In the genomic region with DNA sequence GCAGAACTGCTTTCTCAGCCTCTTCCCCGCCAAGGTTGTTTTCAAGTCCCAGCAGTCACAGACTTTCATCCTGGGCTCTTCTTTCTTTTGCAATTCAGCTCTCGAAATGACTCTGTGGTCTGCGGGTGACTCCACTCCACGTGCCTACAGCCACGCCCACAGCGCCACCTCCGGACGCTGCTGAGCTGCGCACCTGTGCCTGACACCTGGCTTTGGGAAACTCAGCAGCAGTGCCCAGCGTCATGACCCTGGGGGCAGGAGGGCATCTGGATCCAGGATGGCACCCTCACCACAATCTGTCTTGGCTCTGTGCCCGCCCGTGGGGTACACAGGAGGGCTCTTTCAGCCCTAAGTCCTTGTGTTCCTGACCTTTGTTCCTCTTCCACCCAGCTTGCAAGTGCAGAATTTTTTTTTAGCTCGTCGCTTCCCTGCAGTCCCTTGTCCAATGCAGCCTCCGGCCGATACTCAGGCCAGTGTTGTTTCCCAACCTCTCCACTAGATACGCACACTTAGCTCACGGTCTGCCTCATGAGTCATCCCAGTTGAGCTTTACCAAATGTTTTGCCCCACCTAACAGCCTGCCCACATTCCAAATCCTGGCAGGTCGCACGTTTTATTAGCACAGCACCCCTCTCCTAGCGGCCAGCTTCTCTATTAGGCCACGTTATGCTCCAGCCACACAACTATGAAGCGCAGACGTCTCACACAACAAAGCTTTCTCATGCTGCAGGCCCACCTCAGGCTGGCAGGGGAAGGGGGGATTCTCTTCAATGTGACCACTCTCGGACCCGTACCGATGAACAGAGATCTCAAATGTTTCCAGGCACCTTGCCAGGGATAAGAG, we compare ENCODE assay signal across 1 cellular context.
TF ChIP-seq lines count a peak whose summit lies in the region.

No MANE protein-coding gene starts in this region.

TF ChIP-seq in HepG2, 621 proteins besides CTCF, POLR2A, EP300 and RAD21 (continued from another document and continues in another):
- TF ChIP-seq, protein P1, sequence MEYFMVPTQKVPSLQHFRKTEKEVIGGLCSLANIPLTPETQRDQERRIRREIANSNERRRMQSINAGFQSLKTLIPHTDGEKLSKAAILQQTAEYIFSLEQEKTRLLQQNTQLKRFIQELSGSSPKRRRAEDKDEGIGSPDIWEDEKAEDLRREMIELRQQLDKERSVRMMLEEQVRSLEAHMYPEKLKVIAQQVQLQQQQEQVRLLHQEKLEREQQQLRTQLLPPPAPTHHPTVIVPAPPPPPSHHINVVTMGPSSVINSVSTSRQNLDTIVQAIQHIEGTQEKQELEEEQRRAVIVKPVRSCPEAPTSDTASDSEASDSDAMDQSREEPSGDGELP (IDR thresholded peaks at IDR 0.05; ENCODE audit: borderline replicate concordance, low read depth) = peak; percentile 39; the same call in 1 of the 2 replicates
- no peak for TF ChIP-seq RAD51 (IDR thresholded peaks at IDR 0.05; ENCODE audit: borderline replicate concordance)
- TF ChIP-seq RXRA (CRISPR knock-in tag; IDR thresholded peaks at IDR 0.05) = peak; percentile 92
- peak; percentile 72 for TF ChIP-seq DMAP1 (CRISPR knock-in tag; IDR thresholded peaks at IDR 0.05)
- TF ChIP-seq, protein P2, sequence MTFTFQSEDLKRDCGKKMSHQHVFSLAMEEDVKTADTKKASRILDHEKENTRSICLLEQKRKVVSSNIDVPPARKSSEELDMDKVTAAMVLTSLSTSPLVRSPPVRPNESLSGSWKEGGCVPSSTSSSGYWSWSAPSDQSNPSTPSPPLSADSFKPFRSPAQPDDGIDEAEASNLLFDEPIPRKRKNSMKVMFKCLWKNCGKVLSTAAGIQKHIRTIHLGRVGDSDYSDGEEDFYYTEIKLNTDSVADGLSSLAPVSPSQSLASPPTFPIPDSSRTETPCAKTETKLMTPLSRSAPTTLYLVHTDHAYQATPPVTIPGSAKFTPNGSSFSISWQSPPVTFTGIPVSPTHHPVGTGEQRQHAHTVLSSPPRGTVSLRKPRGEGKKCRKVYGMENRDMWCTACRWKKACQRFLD (CRISPR knock-in tag; IDR thresholded peaks at IDR 0.05; ENCODE audit: borderline replicate concordance) = no peak
- peak; percentile 83; the same call in 1 of the 2 replicates for TF ChIP-seq ZNF253 (CRISPR knock-in tag; IDR thresholded peaks at IDR 0.05; ENCODE audit: borderline replicate concordance)
- no peak for TF ChIP-seq RORA (CRISPR knock-in tag; IDR thresholded peaks at IDR 0.05)
- TF ChIP-seq, protein P3, sequence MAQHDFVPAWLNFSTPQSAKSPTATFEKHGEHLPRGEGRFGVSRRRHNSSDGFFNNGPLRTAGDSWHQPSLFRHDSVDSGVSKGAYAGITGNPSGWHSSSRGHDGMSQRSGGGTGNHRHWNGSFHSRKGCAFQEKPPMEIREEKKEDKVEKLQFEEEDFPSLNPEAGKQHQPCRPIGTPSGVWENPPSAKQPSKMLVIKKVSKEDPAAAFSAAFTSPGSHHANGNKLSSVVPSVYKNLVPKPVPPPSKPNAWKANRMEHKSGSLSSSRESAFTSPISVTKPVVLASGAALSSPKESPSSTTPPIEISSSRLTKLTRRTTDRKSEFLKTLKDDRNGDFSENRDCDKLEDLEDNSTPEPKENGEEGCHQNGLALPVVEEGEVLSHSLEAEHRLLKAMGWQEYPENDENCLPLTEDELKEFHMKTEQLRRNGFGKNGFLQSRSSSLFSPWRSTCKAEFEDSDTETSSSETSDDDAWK (CRISPR knock-in tag; IDR thresholded peaks at IDR 0.05) = no peak
- TF ChIP-seq STAG1 (CRISPR knock-in tag; IDR thresholded peaks at IDR 0.05) = peak; percentile 32; the same call in 1 of the 2 replicates
- TF ChIP-seq MIER3 (CRISPR knock-in tag; IDR thresholded peaks at IDR 0.05; ENCODE audit: borderline replicate concordance) = peak; percentile 74; the same call in 1 of the 2 replicates
- TF ChIP-seq, protein P4, sequence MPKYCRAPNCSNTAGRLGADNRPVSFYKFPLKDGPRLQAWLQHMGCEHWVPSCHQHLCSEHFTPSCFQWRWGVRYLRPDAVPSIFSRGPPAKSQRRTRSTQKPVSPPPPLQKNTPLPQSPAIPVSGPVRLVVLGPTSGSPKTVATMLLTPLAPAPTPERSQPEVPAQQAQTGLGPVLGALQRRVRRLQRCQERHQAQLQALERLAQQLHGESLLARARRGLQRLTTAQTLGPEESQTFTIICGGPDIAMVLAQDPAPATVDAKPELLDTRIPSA (CRISPR knock-in tag; IDR thresholded peaks at IDR 0.05; ENCODE audit: borderline replicate concordance) = no peak
- TF ChIP-seq, protein P5, sequence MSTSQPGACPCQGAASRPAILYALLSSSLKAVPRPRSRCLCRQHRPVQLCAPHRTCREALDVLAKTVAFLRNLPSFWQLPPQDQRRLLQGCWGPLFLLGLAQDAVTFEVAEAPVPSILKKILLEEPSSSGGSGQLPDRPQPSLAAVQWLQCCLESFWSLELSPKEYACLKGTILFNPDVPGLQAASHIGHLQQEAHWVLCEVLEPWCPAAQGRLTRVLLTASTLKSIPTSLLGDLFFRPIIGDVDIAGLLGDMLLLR (CRISPR knock-in tag; IDR thresholded peaks at IDR 0.05) = peak; percentile 63; the same call in 1 of the 2 replicates
- no peak for TF ChIP-seq RFX1 (IDR thresholded peaks at IDR 0.05)
- TF ChIP-seq ZNF292 (CRISPR knock-in tag; IDR thresholded peaks at IDR 0.05; ENCODE audit: borderline replicate concordance, low read depth) = peak; percentile 41; the same call in 1 of the 2 replicates
- TF ChIP-seq THYN1 (CRISPR knock-in tag; IDR thresholded peaks at IDR 0.05; ENCODE audit: borderline replicate concordance, low read depth) = no peak
- no peak for TF ChIP-seq HNRNPH1 (optimal IDR thresholded peaks at IDR 0.05; ENCODE audit: low read depth, low read length)
- TF ChIP-seq ZSCAN31 (CRISPR knock-in tag; IDR thresholded peaks at IDR 0.05; ENCODE audit: low read depth) = peak; percentile 67; the same call in 1 of the 2 replicates
- TF ChIP-seq ZNF337 (CRISPR knock-in tag; IDR thresholded peaks at IDR 0.05; ENCODE audit: borderline replicate concordance, low read depth) = no peak
- TF ChIP-seq, protein P6, sequence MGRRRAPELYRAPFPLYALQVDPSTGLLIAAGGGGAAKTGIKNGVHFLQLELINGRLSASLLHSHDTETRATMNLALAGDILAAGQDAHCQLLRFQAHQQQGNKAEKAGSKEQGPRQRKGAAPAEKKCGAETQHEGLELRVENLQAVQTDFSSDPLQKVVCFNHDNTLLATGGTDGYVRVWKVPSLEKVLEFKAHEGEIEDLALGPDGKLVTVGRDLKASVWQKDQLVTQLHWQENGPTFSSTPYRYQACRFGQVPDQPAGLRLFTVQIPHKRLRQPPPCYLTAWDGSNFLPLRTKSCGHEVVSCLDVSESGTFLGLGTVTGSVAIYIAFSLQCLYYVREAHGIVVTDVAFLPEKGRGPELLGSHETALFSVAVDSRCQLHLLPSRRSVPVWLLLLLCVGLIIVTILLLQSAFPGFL (CRISPR knock-in tag; IDR thresholded peaks at IDR 0.05) = no peak
- no peak for TF ChIP-seq ZNF326 (CRISPR knock-in tag; IDR thresholded peaks at IDR 0.05; ENCODE audit: borderline replicate concordance)
- TF ChIP-seq ZNF672 (CRISPR knock-in tag; IDR thresholded peaks at IDR 0.05) = no peak
- TF ChIP-seq ZBTB7A (CRISPR knock-in tag; IDR thresholded peaks at IDR 0.05) = peak; percentile 39; the same call in 1 of the 2 replicates
- TF ChIP-seq, protein P7, sequence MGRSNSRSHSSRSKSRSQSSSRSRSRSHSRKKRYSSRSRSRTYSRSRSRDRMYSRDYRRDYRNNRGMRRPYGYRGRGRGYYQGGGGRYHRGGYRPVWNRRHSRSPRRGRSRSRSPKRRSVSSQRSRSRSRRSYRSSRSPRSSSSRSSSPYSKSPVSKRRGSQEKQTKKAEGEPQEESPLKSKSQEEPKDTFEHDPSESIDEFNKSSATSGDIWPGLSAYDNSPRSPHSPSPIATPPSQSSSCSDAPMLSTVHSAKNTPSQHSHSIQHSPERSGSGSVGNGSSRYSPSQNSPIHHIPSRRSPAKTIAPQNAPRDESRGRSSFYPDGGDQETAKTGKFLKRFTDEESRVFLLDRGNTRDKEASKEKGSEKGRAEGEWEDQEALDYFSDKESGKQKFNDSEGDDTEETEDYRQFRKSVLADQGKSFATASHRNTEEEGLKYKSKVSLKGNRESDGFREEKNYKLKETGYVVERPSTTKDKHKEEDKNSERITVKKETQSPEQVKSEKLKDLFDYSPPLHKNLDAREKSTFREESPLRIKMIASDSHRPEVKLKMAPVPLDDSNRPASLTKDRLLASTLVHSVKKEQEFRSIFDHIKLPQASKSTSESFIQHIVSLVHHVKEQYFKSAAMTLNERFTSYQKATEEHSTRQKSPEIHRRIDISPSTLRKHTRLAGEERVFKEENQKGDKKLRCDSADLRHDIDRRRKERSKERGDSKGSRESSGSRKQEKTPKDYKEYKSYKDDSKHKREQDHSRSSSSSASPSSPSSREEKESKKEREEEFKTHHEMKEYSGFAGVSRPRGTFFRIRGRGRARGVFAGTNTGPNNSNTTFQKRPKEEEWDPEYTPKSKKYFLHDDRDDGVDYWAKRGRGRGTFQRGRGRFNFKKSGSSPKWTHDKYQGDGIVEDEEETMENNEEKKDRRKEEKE (IDR thresholded peaks at IDR 0.05) = no peak
- peak; percentile 73; the same call in 1 of the 2 replicates for TF ChIP-seq SIN3A (IDR thresholded peaks at IDR 0.05; ENCODE audit: borderline replicate concordance, low read depth, low read length)
- TF ChIP-seq KLF12 (CRISPR knock-in tag; IDR thresholded peaks at IDR 0.05; ENCODE audit: borderline replicate concordance) = no peak
- no peak for TF ChIP-seq SRSF4 (IDR thresholded peaks at IDR 0.05; ENCODE audit: low read depth, low read length, poor library complexity, severe bottlenecking)
- TF ChIP-seq KLF15 (CRISPR knock-in tag; IDR thresholded peaks at IDR 0.05; ENCODE audit: borderline replicate concordance) = no peak
- no peak; the same call in 1 of the 2 replicates for TF ChIP-seq CAMTA2 (CRISPR knock-in tag; IDR thresholded peaks at IDR 0.05; ENCODE audit: borderline replicate concordance)
- TF ChIP-seq SATB2 (CRISPR knock-in tag; IDR thresholded peaks at IDR 0.05) = no peak
- TF ChIP-seq ZKSCAN5 (CRISPR knock-in tag; IDR thresholded peaks at IDR 0.05) = no peak
- TF ChIP-seq, protein P8, sequence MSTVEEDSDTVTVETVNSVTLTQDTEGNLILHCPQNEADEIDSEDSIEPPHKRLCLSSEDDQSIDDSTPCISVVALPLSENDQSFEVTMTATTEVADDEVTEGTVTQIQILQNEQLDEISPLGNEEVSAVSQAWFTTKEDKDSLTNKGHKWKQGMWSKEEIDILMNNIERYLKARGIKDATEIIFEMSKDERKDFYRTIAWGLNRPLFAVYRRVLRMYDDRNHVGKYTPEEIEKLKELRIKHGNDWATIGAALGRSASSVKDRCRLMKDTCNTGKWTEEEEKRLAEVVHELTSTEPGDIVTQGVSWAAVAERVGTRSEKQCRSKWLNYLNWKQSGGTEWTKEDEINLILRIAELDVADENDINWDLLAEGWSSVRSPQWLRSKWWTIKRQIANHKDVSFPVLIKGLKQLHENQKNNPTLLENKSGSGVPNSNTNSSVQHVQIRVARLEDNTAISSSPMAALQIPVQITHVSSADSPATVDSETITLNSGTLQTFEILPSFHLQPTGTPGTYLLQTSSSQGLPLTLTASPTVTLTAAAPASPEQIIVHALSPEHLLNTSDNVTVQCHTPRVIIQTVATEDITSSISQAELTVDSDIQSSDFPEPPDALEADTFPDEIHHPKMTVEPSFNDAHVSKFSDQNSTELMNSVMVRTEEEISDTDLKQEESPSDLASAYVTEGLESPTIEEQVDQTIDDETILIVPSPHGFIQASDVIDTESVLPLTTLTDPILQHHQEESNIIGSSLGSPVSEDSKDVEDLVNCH (CRISPR knock-in tag; IDR thresholded peaks at IDR 0.05) = no peak
- peak; percentile 87 for TF ChIP-seq TBX3 (IDR thresholded peaks at IDR 0.05; ENCODE audit: borderline replicate concordance)
- no peak for TF ChIP-seq ZNF879 (CRISPR knock-in tag; IDR thresholded peaks at IDR 0.05)
- no peak for TF ChIP-seq BRCA1 (CRISPR knock-in tag; IDR thresholded peaks at IDR 0.05)
- peak; percentile 91; the same call in 1 of the 2 replicates for TF ChIP-seq ZFP36L1 (CRISPR knock-in tag; IDR thresholded peaks at IDR 0.05)
- TF ChIP-seq, protein P9, sequence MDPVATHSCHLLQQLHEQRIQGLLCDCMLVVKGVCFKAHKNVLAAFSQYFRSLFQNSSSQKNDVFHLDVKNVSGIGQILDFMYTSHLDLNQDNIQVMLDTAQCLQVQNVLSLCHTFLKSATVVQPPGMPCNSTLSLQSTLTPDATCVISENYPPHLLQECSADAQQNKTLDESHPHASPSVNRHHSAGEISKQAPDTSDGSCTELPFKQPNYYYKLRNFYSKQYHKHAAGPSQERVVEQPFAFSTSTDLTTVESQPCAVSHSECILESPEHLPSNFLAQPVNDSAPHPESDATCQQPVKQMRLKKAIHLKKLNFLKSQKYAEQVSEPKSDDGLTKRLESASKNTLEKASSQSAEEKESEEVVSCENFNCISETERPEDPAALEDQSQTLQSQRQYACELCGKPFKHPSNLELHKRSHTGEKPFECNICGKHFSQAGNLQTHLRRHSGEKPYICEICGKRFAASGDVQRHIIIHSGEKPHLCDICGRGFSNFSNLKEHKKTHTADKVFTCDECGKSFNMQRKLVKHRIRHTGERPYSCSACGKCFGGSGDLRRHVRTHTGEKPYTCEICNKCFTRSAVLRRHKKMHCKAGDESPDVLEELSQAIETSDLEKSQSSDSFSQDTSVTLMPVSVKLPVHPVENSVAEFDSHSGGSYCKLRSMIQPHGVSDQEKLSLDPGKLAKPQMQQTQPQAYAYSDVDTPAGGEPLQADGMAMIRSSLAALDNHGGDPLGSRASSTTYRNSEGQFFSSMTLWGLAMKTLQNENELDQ (CRISPR knock-in tag; IDR thresholded peaks at IDR 0.05; ENCODE audit: borderline replicate concordance) = no peak
- peak; percentile 19 for TF ChIP-seq PHF5A (CRISPR knock-in tag; IDR thresholded peaks at IDR 0.05; ENCODE audit: low read depth, unreplicated experiment)
- TF ChIP-seq PPARG (CRISPR knock-in tag; conservative IDR thresholded peaks at IDR 0.05) = peak; percentile 82
- TF ChIP-seq ZNF205 (CRISPR knock-in tag; IDR thresholded peaks at IDR 0.05) = no peak; the same call in 1 of the 2 replicates
- TF ChIP-seq FIP1L1 (IDR thresholded peaks at IDR 0.05; ENCODE audit: borderline replicate concordance, insufficient read depth, low read depth, low read length) = peak; percentile 50; the same call in 1 of the 2 replicates
- no peak for TF ChIP-seq FOXM1 (CRISPR knock-in tag; IDR thresholded peaks at IDR 0.05)
- TF ChIP-seq REPIN1 (CRISPR knock-in tag; IDR thresholded peaks at IDR 0.05; ENCODE audit: borderline replicate concordance, low read depth) = peak; percentile 56
- TF ChIP-seq, protein P10, sequence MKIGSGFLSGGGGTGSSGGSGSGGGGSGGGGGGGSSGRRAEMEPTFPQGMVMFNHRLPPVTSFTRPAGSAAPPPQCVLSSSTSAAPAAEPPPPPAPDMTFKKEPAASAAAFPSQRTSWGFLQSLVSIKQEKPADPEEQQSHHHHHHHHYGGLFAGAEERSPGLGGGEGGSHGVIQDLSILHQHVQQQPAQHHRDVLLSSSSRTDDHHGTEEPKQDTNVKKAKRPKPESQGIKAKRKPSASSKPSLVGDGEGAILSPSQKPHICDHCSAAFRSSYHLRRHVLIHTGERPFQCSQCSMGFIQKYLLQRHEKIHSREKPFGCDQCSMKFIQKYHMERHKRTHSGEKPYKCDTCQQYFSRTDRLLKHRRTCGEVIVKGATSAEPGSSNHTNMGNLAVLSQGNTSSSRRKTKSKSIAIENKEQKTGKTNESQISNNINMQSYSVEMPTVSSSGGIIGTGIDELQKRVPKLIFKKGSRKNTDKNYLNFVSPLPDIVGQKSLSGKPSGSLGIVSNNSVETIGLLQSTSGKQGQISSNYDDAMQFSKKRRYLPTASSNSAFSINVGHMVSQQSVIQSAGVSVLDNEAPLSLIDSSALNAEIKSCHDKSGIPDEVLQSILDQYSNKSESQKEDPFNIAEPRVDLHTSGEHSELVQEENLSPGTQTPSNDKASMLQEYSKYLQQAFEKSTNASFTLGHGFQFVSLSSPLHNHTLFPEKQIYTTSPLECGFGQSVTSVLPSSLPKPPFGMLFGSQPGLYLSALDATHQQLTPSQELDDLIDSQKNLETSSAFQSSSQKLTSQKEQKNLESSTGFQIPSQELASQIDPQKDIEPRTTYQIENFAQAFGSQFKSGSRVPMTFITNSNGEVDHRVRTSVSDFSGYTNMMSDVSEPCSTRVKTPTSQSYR (CRISPR knock-in tag; IDR thresholded peaks at IDR 0.05; ENCODE audit: borderline replicate concordance) = peak; percentile 22; the same call in 1 of the 2 replicates
